ENCODE assay signal across 21 cellular contexts in the genomic region with DNA sequence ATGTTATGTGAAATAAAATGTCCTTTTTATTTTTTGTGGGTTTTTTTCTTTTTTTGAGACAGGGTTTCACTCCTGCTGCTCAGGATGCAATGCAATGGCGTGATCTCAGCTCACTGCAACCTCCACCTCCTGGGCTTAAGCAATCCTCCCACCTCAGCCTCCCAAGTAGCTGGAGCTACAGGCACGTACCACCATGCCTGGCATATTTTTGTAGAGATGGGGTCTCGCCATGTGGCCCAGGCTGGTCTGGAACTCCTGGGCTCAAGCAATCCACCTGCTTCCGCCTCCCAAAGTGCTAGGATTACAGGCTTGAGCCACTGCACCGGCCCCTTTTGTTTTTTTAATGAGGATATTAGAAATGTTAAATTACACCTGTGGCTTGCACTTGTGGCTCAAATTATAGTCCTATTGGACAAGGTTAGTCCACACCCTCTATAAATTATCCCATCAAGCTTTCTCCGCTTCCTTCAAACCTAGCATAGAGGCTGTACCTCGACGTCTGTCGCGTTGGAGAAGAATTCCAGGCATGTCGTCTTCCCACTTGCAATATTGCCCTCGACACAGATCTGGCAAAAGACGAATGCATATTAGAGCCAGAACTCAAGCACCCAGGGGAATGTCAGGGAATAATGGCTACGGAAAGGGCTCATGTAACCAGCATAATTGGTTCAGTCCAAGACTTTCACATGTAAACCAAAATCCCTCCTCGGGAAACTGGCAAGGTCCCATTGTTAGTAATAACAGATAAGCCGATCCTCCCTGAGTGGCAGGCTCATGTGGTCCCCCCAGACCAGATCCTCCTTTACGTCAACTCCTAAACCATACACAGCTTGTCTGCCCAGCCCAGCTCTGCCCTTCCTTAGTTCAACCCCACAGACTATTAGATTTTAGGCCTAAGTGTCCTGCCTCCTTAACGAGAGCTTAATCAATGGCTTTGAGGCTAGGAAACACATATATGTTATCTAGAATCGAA. TPM values are rescaled to one million over a fixed set of nuclear protein-coding genes. Genes with fewer than 3 reads are reported as not detected.
DNase-seq lines count a peak whose midpoint lies in the region; ATAC-seq and TF ChIP-seq lines count a peak whose summit lies in the region.
"Had no signal": no experiment of that assay in that cellular context is flagged by ENCODE, and none has a peak within 500 bp of the region (broad histone marks: within the 10 kb centered on the region; RNA-seq: fewer than 3 reads in every experiment).

No MANE protein-coding gene starts in this region.

- no peaks in the 10 kb centered on the region for H3K27me3 ChIP-seq in GM23338 (ENCODE audit: insufficient read depth)
- H3K27me3 ChIP-seq in suprapubic skin = no peaks in the 10 kb centered on the region

- DNase-seq in NCI-H82 (lab: John Stamatoyannopoulos, UW) (peak; percentile 29), NCI-H82 treated with DMSO at 0.1 percent for 48 hours (lab: John Stamatoyannopoulos, UW; ENCODE audit: unreplicated experiment) (no peak), GM23338 (ENCODE audit: low spot score) (peak; percentile 19), nephron progenitor cell (no peak), suprapubic skin (ENCODE audit: low spot score in 2 of 2) (no peak)
- no peak for DNase-seq in activated CD4-positive, alpha-beta T cell treated with anti-CD3 and anti-CD28 coated beads for 48 hours
- DNase-seq: 8988T, DND-41, NCI-H1092, NCI-H146, NCI-H2107, NCI-H345, NCI-H526 treated with DMSO at 0.1 percent for 48 hours, PC-3 had no signal

- H3K9me3 Mint-ChIP-seq in GM23338 (no peaks in the 10 kb centered on the region), nephron progenitor cell (no peaks in the 10 kb centered on the region)
- H3K9me3 Mint-ChIP-seq in activated T-helper 17 cell treated with anti-CD3 and anti-CD28 coated beads, Interleukin-2, amount 50 U/mL, for 72 hours = no peaks in the 10 kb centered on the region

- no peaks in the 10 kb centered on the region for H3K9me3 ChIP-seq in suprapubic skin

- TF ChIP-seq EP300 in suprapubic skin (IDR thresholded peaks at IDR 0.05) = no peak

- no peaks in the 10 kb centered on the region for H3K36me3 ChIP-seq in GM23338 (ENCODE audit: insufficient read depth)
- peaks cover 29% of the 10 kb centered on the region for H3K36me3 ChIP-seq in suprapubic skin

- H3K27ac Mint-ChIP-seq in GM23338 (peak overlapping the region; percentile 10), nephron progenitor cell (peak overlapping the region; percentile 57)
- H3K27ac Mint-ChIP-seq in activated T-helper 17 cell treated with anti-CD3 and anti-CD28 coated beads, Interleukin-2, amount 50 U/mL, for 72 hours = peak overlapping the region; percentile 18

- H3K4me1 ChIP-seq in GM23338 (ENCODE audit: insufficient read depth) = peaks cover 16% of the 10 kb centered on the region
- no peaks in the 10 kb centered on the region for H3K4me1 ChIP-seq in suprapubic skin

- TF ChIP-seq POLR2A in suprapubic skin (IDR thresholded peaks at IDR 0.05) = no peak

- no peaks in the 10 kb centered on the region; the same call in 2 of the 3 replicates for H3K36me3 Mint-ChIP-seq in GM23338 (ENCODE audit: low read depth)
- H3K36me3 Mint-ChIP-seq in activated T-helper 17 cell treated with anti-CD3 and anti-CD28 coated beads, Interleukin-2, amount 50 U/mL, for 72 hours (ENCODE audit: low read depth) = no peaks in the 10 kb centered on the region
- peaks cover 32% of the 10 kb centered on the region for H3K36me3 Mint-ChIP-seq in nephron progenitor cell (ENCODE audit: low read depth)

- peaks cover 4% of the 10 kb centered on the region for H3K27me3 Mint-ChIP-seq in GM23338 (ENCODE audit: insufficient read depth, low read depth, poor library complexity)
- no peaks in the 10 kb centered on the region for H3K27me3 Mint-ChIP-seq in activated T-helper 17 cell treated with anti-CD3 and anti-CD28 coated beads, Interleukin-2, amount 50 U/mL, for 72 hours
- no peaks in the 10 kb centered on the region for H3K27me3 Mint-ChIP-seq in nephron progenitor cell (ENCODE audit: low read depth, poor library complexity)

- H3K9me2 ChIP-seq in GM23338 (ENCODE audit: insufficient read depth) = no peaks in the 10 kb centered on the region

- H2AFZ ChIP-seq in GM23338 = 0 out of 2 replicates have a peak overlapping the region, but pooled peaks have one; percentile 19

- peak; percentile 50 for ATAC-seq in GM23338
- ATAC-seq in activated T-helper 17 cell treated with anti-CD3 and anti-CD28 coated beads, Interleukin-2, amount 50 U/mL, for 72 hours (replicated peaks) = no peak
- no peak for ATAC-seq in GM18519 (IDR thresholded peaks at IDR 0.05; ENCODE audit: low FRiP score, unreplicated experiment)
- ATAC-seq: PC-3 had no signal

- H4K20me1 ChIP-seq in GM23338 (replicated peaks; ENCODE audit: insufficient read depth) = no peaks in the 10 kb centered on the region

- H3K79me2 ChIP-seq in GM23338 (replicated peaks; ENCODE audit: insufficient read depth) = no peaks in the 10 kb centered on the region

- H3K27ac ChIP-seq in GM23338 (ENCODE audit: low read depth) (peak overlapping the region; percentile 67; the same call in 1 of the 2 replicates), suprapubic skin (no peak overlapping the region)
- H3K27ac ChIP-seq: RWPE1 had no signal

- TF ChIP-seq CTCF in GM23338 (conservative IDR thresholded peaks at IDR 0.05; ENCODE audit: low read depth in 2 of 2) (no peak), nephron progenitor cell (IDR thresholded peaks at IDR 0.05) (no peak), suprapubic skin (IDR thresholded peaks at IDR 0.05) (no peak)

- peak overlapping the region; percentile 40 for H3K4me2 ChIP-seq in GM23338

- H3K4me3 Mint-ChIP-seq in GM23338 = no peak overlapping the region; the same call in 2 of the 3 replicates
- no peak overlapping the region for H3K4me3 Mint-ChIP-seq in activated T-helper 17 cell treated with anti-CD3 and anti-CD28 coated beads, Interleukin-2, amount 50 U/mL, for 72 hours
- no peak overlapping the region for H3K4me3 Mint-ChIP-seq in nephron progenitor cell

- H3K4me1 Mint-ChIP-seq in GM23338 (peaks cover 12% of the 10 kb centered on the region), nephron progenitor cell (no peaks in the 10 kb centered on the region)
- peaks cover 10% of the 10 kb centered on the region for H3K4me1 Mint-ChIP-seq in activated T-helper 17 cell treated with anti-CD3 and anti-CD28 coated beads, Interleukin-2, amount 50 U/mL, for 72 hours

- WGBS in suprapubic skin = 88% methylated on average over 19 of the region's 19 CpGs

- no peaks in the 10 kb centered on the region for H3F3A ChIP-seq in GM23338 (replicated peaks; ENCODE audit: low read depth)

- no peak overlapping the region for H3K4me3 ChIP-seq in GM23338
- H3K4me3 ChIP-seq in suprapubic skin = no peak overlapping the region

TF ChIP-seq in GM23338, 12 proteins besides CTCF, POLR2A, EP300 and RAD21 (continues in another document):
- no peak for TF ChIP-seq JUNB (IDR thresholded peaks at IDR 0.05; ENCODE audit: unreplicated experiment)

RNA-seq across cellular contexts. Expression of a gene that starts 8.2 kb away (rescaled TPM):
- total RNA-seq in GM23338 (2014; rRNA removed; shearing (Covaris generic)) = 4.2 and 5.4 TPM in 2 replicates
- 1.4 and 1.8 TPM in 2 replicates for polyA plus RNA-seq in GM23338 (2016; fragmentation: Nextera tagmentation; extraction: Ambion mirVana)
- total RNA-seq in activated T-helper 17 cell treated with anti-CD3 and anti-CD28 coated beads, Interleukin-2, amount 50 U/mL, for 72 hours = 1 to 10 TPM; 5.7 to 6.6 TPM
- 10 to 100 TPM; 13.6 to 27.0 (median 19.7) TPM for total RNA-seq in suprapubic skin

RNA-seq across cellular contexts. Expression of a gene that starts 10.7 kb away (rescaled TPM):
- 15.7 and 25.5 TPM in 2 replicates for total RNA-seq in GM23338 (2014; rRNA removed; shearing (Covaris generic))
- polyA plus RNA-seq in GM23338 (2016; fragmentation: Nextera tagmentation; extraction: Ambion mirVana) = 60.0 and 61.5 TPM in 2 replicates
- total RNA-seq in activated T-helper 17 cell treated with anti-CD3 and anti-CD28 coated beads, Interleukin-2, amount 50 U/mL, for 72 hours = 100 to 1,000 TPM; 117 to 155 TPM
- total RNA-seq in suprapubic skin = 10 to 100 TPM; 15.4 to 33.7 (median 21.4) TPM

RNA-seq across cellular contexts. Expression of a gene that starts 24.6 kb away (rescaled TPM):
- 1.4 TPM in 1 of 2 replicates, not detected in the other for total RNA-seq in GM23338 (2014; rRNA removed; shearing (Covaris generic))
- 1.8 and 1.9 TPM in 2 replicates for polyA plus RNA-seq in GM23338 (2016; fragmentation: Nextera tagmentation; extraction: Ambion mirVana)
- 10 to 100 TPM; 15.8 to 15.9 TPM for total RNA-seq in activated T-helper 17 cell treated with anti-CD3 and anti-CD28 coated beads, Interleukin-2, amount 50 U/mL, for 72 hours
- 1 to 10 TPM in 3 of 4 donors, under 1 TPM in 1; 0.97 to 1.6 (median 1.5) TPM for total RNA-seq in suprapubic skin

RNA-seq across cellular contexts. Expression of a gene that starts 37.6 kb away (rescaled TPM):
- total RNA-seq in GM23338 (2014; rRNA removed; shearing (Covaris generic)) = not detected in 2 replicates
- not detected in 2 replicates for polyA plus RNA-seq in GM23338 (2016; fragmentation: Nextera tagmentation; extraction: Ambion mirVana)
- total RNA-seq in activated T-helper 17 cell treated with anti-CD3 and anti-CD28 coated beads, Interleukin-2, amount 50 U/mL, for 72 hours = 1 to 10 TPM in 1 of 2 donors, under 1 TPM in 1; 0.78 to 1.3 TPM
- total RNA-seq in suprapubic skin = not detected
- total RNA-seq: H4, MCF 10A, PC-3, SK-MEL-5 had no signal
- polyA plus RNA-seq: BJ had no signal

Comparison
In these comparisons a context has a peak if more than half of its experiments do, and no peak if none do; other contexts are left out.
1. DNase-seq: peak in NCI-H82 (single experiment) and GM23338 (single experiment); none in NCI-H82 treated with DMSO at 0.1 percent for 48 hours (single experiment), nephron progenitor cell (single experiment), suprapubic skin (0 of 2) and activated CD4-positive, alpha-beta T cell treated with anti-CD3 and anti-CD28 coated beads for 48 hours (single experiment).
2. Peak in every context shown above with its lines, with median percentiles within 50 percentile points of each other: H3K27ac Mint-ChIP-seq.